Comparison of ENCODE assay signal across 1 cellular context in genomic region chr2:120733238-120733942, GRCh38.
TF ChIP-seq lines count a peak whose summit lies in the region.

No MANE protein-coding gene starts in this region.

TF ChIP-seq in H1, 55 proteins besides CTCF, POLR2A, EP300 and RAD21:
- no peak for TF ChIP-seq TCF12 (IDR thresholded peaks at IDR 0.05; ENCODE audit: low read depth, low read length)
- no peak for TF ChIP-seq RNF2 (IDR thresholded peaks at IDR 0.05; ENCODE audit: borderline replicate concordance, low read depth, low read length, missing control alignments, poor library complexity, severe bottlenecking)
- TF ChIP-seq CREB1 (IDR thresholded peaks at IDR 0.05), result no peak
- no peak for TF ChIP-seq TBP (IDR thresholded peaks at IDR 0.05; ENCODE audit: low read depth, low read length)
- TF ChIP-seq GTF2F1 (IDR thresholded peaks at IDR 0.05; ENCODE audit: borderline replicate concordance, low read depth, low read length), result no peak
- no peak for TF ChIP-seq EGR1 (IDR thresholded peaks at IDR 0.05; ENCODE audit: borderline replicate concordance, low read depth, low read length)
- TF ChIP-seq SP2 (IDR thresholded peaks at IDR 0.05; ENCODE audit: low read length), result no peak
- TF ChIP-seq ASH2L (IDR thresholded peaks at IDR 0.05; ENCODE audit: low read length), result no peak
- TF ChIP-seq JUND (IDR thresholded peaks at IDR 0.05; ENCODE audit: low read length), result no peak
- no peak for TF ChIP-seq KDM4A (IDR thresholded peaks at IDR 0.05; ENCODE audit: low read depth, low read length, severe bottlenecking)
- no peak for TF ChIP-seq SIRT6 (IDR thresholded peaks at IDR 0.05; ENCODE audit: low read length)
- no peak for TF ChIP-seq ZNF274 (IDR thresholded peaks at IDR 0.05; ENCODE audit: borderline replicate concordance, extremely low read depth, low read length)
- TF ChIP-seq TAF7 (optimal IDR thresholded peaks at IDR 0.05; ENCODE audit: borderline replicate concordance, low read depth, low read length), result no peak
- no peak for TF ChIP-seq FOSL1 (IDR thresholded peaks at IDR 0.05; ENCODE audit: insufficient read depth, low read depth, low read length)
- TF ChIP-seq TEAD4 (IDR thresholded peaks at IDR 0.05; ENCODE audit: low read depth, low read length), result no peak
- TF ChIP-seq E2F6 (IDR thresholded peaks at IDR 0.05), result no peak
- TF ChIP-seq, protein P1, sequence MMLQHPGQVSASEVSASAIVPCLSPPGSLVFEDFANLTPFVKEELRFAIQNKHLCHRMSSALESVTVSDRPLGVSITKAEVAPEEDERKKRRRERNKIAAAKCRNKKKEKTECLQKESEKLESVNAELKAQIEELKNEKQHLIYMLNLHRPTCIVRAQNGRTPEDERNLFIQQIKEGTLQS (IDR thresholded peaks at IDR 0.05; ENCODE audit: insufficient read depth, low read depth, low read length), result no peak
- no peak for TF ChIP-seq BACH1 (IDR thresholded peaks at IDR 0.05; ENCODE audit: low read length)
- TF ChIP-seq BCL11A (IDR thresholded peaks at IDR 0.05; ENCODE audit: low read depth in 2 of 2, low read length in 2 of 2), result no peak
